18 cellular contexts compared by ENCODE assay signal in the genomic region with DNA sequence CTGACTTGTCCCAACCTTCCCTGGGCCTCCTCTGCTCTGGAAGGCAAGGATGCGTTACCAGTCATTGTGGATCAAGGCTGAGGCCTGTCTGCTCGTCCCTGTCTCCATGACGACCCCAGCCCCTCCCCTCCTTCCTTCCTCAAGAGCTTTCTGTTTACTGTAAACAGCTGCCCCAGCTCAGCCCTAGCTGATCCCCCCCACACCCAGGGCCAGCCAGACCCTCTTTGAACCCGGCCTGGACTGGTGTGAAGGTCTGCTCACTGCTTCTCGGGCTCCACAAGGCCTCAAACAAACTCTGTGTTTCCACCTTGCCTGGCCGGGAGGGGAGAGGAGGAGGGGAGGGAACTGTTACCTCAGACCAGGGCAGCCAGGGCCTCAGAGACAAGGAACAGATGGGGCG. TPM values are rescaled to one million over a fixed set of nuclear protein-coding genes. Genes with fewer than 3 reads are reported as not detected.
DNase-seq lines count a peak whose midpoint lies in the region; ATAC-seq, FAIRE-seq and TF ChIP-seq lines count a peak whose summit lies in the region.
"Had no signal": no experiment of that assay in that cellular context is flagged by ENCODE, and none has a peak within 500 bp of the region (broad histone marks: within the 10 kb centered on the region; RNA-seq: fewer than 3 reads in every experiment).

No MANE protein-coding gene starts in this region.

- no peak overlapping the region for H3K14ac ChIP-seq in IMR-90 (replicated peaks; ENCODE audit: low read depth, low read length)

- TF ChIP-seq RAD21 in IMR-90 (IDR thresholded peaks at IDR 0.05; ENCODE audit: low read length) (no peak), K562 (CRISPR knock-in tag; conservative IDR thresholded peaks at IDR 0.05 in 1 of 2, IDR thresholded peaks at IDR 0.05 in 1 of 2) (no peak)

- no peaks in the 10 kb centered on the region for H3K9me3 Mint-ChIP-seq in mesothelial cell of epicardium
- H3K9me3 Mint-ChIP-seq in activated T-helper 1 cell treated with anti-CD3 and anti-CD28 coated beads, Interleukin-12 subunit alpha, Interleukin-12 subunit beta, Interleukin-2, Interleukin-4 antibody, amounts not matched to agents 30 ng/mL and 10 ng/mL and 1 ng/mL, durations not matched to agents 14 hours and 24 hours and 36 hours = no peaks in the 10 kb centered on the region
- H3K9me3 Mint-ChIP-seq: activated CD4-positive, alpha-beta T cell treated with anti-CD3 and anti-CD28 coated beads, Interleukin-2, amount 10 ng/mL, durations not matched to agents 24 days and 14 days had no signal

- WGBS in IMR-90 (ENCODE audit: extremely low coverage in 2 of 2, insufficient read length in 1 of 2), 2 experiments = 70% methylated on average over 2 of the region's 7 CpGs; no CpG with 5 or more reads in 1 of the 2 experiments
- 51% methylated on average over 5 of the region's 7 CpGs for WGBS in K562 (ENCODE audit: insufficient coverage, low coverage, missing lambda C conversion rate)
- WGBS in adrenal gland, 4 donors = 51 to 68% (median 64%) methylated on average over 4 to 7 of the region's 7 CpGs

- CTCF ChIA-PET in IMR-90 (lab: Yijun Ruan, JAX) = no interaction called here
- CTCF ChIA-PET in K562 (lab: Yijun Ruan, JAX; ENCODE audit: low intra/inter-chr PET ratio) = no interaction called here

- no peak overlapping the region for H4K91ac ChIP-seq in IMR-90 (ENCODE audit: insufficient read depth, low read depth, low read length)

- no peak overlapping the region for H3K56ac ChIP-seq in IMR-90 (ENCODE audit: extremely low read depth, insufficient read depth, low read length)

- H3K79me1 ChIP-seq in IMR-90 (ENCODE audit: low read depth in 1 of 2, low read length in 2 of 2) = peaks cover 0 to 13% of the 10 kb centered on the region in 2 experiments; a peak in 2 of 4 replicates

- TF ChIP-seq EP300 in K562 (IDR thresholded peaks at IDR 0.05; ENCODE audit: low read length) = no peak

- H3K9me1 ChIP-seq in IMR-90 (ENCODE audit: insufficient read depth, low read length) = peaks cover 10% of the 10 kb centered on the region
- H3K9me1 ChIP-seq in K562 (ENCODE audit: control insufficient read depth, insufficient read depth, low read length) = no peaks in the 10 kb centered on the region

- H2AFZ ChIP-seq in IMR-90 (replicated peaks; ENCODE audit: low read length, poor library complexity) (no peak overlapping the region), K562 (ENCODE audit: low read depth, low read length) (no peak overlapping the region)
- H2AFZ ChIP-seq: PC-9 had no signal

- H3K18ac ChIP-seq in IMR-90 (ENCODE audit: low read depth, low read length) = no peak overlapping the region

- H3K9ac ChIP-seq in IMR-90 (ENCODE audit: low read depth, low read length) (no peak overlapping the region), K562 (ENCODE audit: insufficient read depth in 1 of 2, low read depth in 2 of 2, low read length in 2 of 2) (peak overlapping the region in 1 of 2 experiments; percentile 47; a peak in 2 of 4 replicates)

- no peak overlapping the region for H3K4me2 ChIP-seq in IMR-90 (ENCODE audit: low read depth, low read length)
- H3K4me2 ChIP-seq in K562 (ENCODE audit: insufficient read depth, low read length) = no peak overlapping the region
- H3K4me2 ChIP-seq: PC-9 had no signal

- no peak overlapping the region for H2BK20ac ChIP-seq in IMR-90 (ENCODE audit: low read depth, low read length)

- in situ Hi-C loops in IMR-90 (cut with MboI; ENCODE audit: low sequenced_read_pairs) = no loop called here
- in situ Hi-C loops in K562 (cut with MboI) = no loop called here

- H3K4me3 ChIP-seq in IMR-90 (ENCODE audit: insufficient read depth, low read depth, low read length) (no peak overlapping the region), K562 (no peak overlapping the region), adrenal gland (no peak overlapping the region)
- H3K4me3 ChIP-seq: PC-9 had no signal

- TF ChIP-seq CTCF in IMR-90 (conservative IDR thresholded peaks at IDR 0.05; ENCODE audit: low read depth, low read length) (no peak), K562 (IDR thresholded peaks at IDR 0.05 in 2 of 3, conservative IDR thresholded peaks at IDR 0.05 in 1 of 3; ENCODE audit: insufficient read depth in 2 of 3, low read depth in 1 of 3, low read length in 3 of 3) (no peak), mesothelial cell of epicardium (IDR thresholded peaks at IDR 0.05; ENCODE audit: unreplicated experiment) (no peak), adrenal gland (IDR thresholded peaks at IDR 0.05) (no peak)

- H2BK120ac ChIP-seq in IMR-90 (ENCODE audit: low read depth, low read length) = no peak overlapping the region

- no peaks in the 10 kb centered on the region for H3K27me3 ChIP-seq in IMR-90 (ENCODE audit: control insufficient read depth, insufficient read depth, low read length)
- no peaks in the 10 kb centered on the region for H3K27me3 ChIP-seq in K562 (ENCODE audit: control insufficient read depth in 2 of 2, insufficient read depth in 2 of 2, low read length in 2 of 2)
- H3K27me3 ChIP-seq in adrenal gland = no peaks in the 10 kb centered on the region

- no peaks in the 10 kb centered on the region for H4K20me1 ChIP-seq in IMR-90 (ENCODE audit: insufficient read depth, low read length)
- H4K20me1 ChIP-seq in K562 (replicated peaks; ENCODE audit: control insufficient read depth, insufficient read depth, low read length) = no peaks in the 10 kb centered on the region

- H2AK9ac ChIP-seq in IMR-90 (replicated peaks; ENCODE audit: low read depth, low read length, poor library complexity) = no peak overlapping the region

- no peak overlapping the region for H4K5ac ChIP-seq in IMR-90 (ENCODE audit: low read depth, low read length)

- no TSS peak for BruUV-seq in IMR-90 (replicated peaks; lab: Mats Ljungman, UMichigan)
- no TSS peak for BruUV-seq in K562 (replicated peaks; lab: Mats Ljungman, UMichigan)

- H2AK5ac ChIP-seq in IMR-90 (ENCODE audit: low read depth, low read length) = peak overlapping the region; percentile 51; the same call in 1 of the 2 replicates

- no peaks in the 10 kb centered on the region for H3K27me3 Mint-ChIP-seq in mesothelial cell of epicardium (ENCODE audit: low read depth)
- no peaks in the 10 kb centered on the region for H3K27me3 Mint-ChIP-seq in activated T-helper 1 cell treated with anti-CD3 and anti-CD28 coated beads, Interleukin-12 subunit alpha, Interleukin-12 subunit beta, Interleukin-2, Interleukin-4 antibody, amounts not matched to agents 30 ng/mL and 10 ng/mL and 1 ng/mL, durations not matched to agents 14 hours and 24 hours and 36 hours (ENCODE audit: insufficient read depth)
- H3K27me3 Mint-ChIP-seq: activated CD4-positive, alpha-beta T cell treated with anti-CD3 and anti-CD28 coated beads, Interleukin-2, amount 10 ng/mL, durations not matched to agents 24 days and 14 days had no signal

- H3K9me3 ChIP-seq in IMR-90 (ENCODE audit: control insufficient read depth, insufficient read depth, low read length) (no peaks in the 10 kb centered on the region), K562 (replicated peaks; ENCODE audit: control insufficient read depth, insufficient read depth, low read depth, low read length) (no peaks in the 10 kb centered on the region), adrenal gland (replicated peaks in 1 of 3) (no peaks in the 10 kb centered on the region)

- H2BK15ac ChIP-seq in IMR-90 (ENCODE audit: low read depth, low read length) = no peak overlapping the region

- intact Hi-C loops in IMR-90 (cut with micrococcal nuclease) = no loop called here
- intact Hi-C loops in K562 (cut with micrococcal nuclease) = no loop called here
- intact Hi-C loops in activated T-helper 1 cell treated with anti-CD3 and anti-CD28 coated beads, Interleukin-12 subunit alpha, Interleukin-12 subunit beta, Interleukin-2, Interleukin-4 antibody, amounts not matched to agents 30 ng/mL and 10 ng/mL and 1 ng/mL, durations not matched to agents 14 hours and 24 hours and 36 hours (cut with micrococcal nuclease) = no loop called here
- intact Hi-C loops in adrenal gland (cut with DNase I) = no loop called here

- 0 out of 4 replicates have a peak overlapping the region, but pooled peaks of 1 of the 2 experiments have one; percentile 7 for H4K8ac ChIP-seq in IMR-90 (ENCODE audit: low read depth in 2 of 2, low read length in 2 of 2)

- H3K4me1 ChIP-seq in IMR-90 (ENCODE audit: control insufficient read depth, insufficient read depth, low read length) = peaks cover 13% of the 10 kb centered on the region
- peaks cover 11 to 34% of the 10 kb centered on the region in 2 experiments; a peak in 4 of 5 replicates for H3K4me1 ChIP-seq in K562 (replicated peaks in 1 of 2; ENCODE audit: control insufficient read depth in 2 of 2, insufficient read depth in 2 of 2, low read length in 2 of 2)
- H3K4me1 ChIP-seq in adrenal gland (replicated peaks in 1 of 2) = peaks cover 18 to 31% of the 10 kb centered on the region in 2 donors

- H2BK5ac ChIP-seq in IMR-90 (ENCODE audit: low read depth, low read length, poor library complexity, severe bottlenecking) = no peak overlapping the region

- POLR2A ChIA-PET in IMR-90 (lab: Charles Lee; ENCODE audit: unreplicated experiment) = no interaction called here
- POLR2A ChIA-PET in K562 (lab: Yijun Ruan, JAX) = interaction anchor here (1.8 kb wide), 1 partner anchor 18 kb away, joined by 6 read pairs; a partner anchor contains a TSS

- no peak overlapping the region for H3K4ac ChIP-seq in IMR-90 (ENCODE audit: low read depth, low read length)

- dilution Hi-C loops in IMR-90 (cut with HindIII; ENCODE audit: low sequenced_read_pairs, unreplicated experiment) = no loop called here

- H3K4me1 Mint-ChIP-seq in mesothelial cell of epicardium = peaks cover 19% of the 10 kb centered on the region
- H3K4me1 Mint-ChIP-seq in activated T-helper 1 cell treated with anti-CD3 and anti-CD28 coated beads, Interleukin-12 subunit alpha, Interleukin-12 subunit beta, Interleukin-2, Interleukin-4 antibody, amounts not matched to agents 30 ng/mL and 10 ng/mL and 1 ng/mL, durations not matched to agents 14 hours and 24 hours and 36 hours (ENCODE audit: low read depth) = peaks cover 5% of the 10 kb centered on the region

- H3K36me3 ChIP-seq in IMR-90 (ENCODE audit: control insufficient read depth, insufficient read depth, low read length) (no peaks in the 10 kb centered on the region), K562 (ENCODE audit: control insufficient read depth, insufficient read depth, low read length) (no peaks in the 10 kb centered on the region), adrenal gland (replicated peaks in 1 of 2) (no peaks in the 10 kb centered on the region)

- DNase-seq in DMS 273 (lab: John Stamatoyannopoulos, UW; ENCODE audit: unreplicated experiment) = peak; percentile 74
- no peak for DNase-seq in DMS 273 treated with DMSO at 0.1 percent for 48 hours (lab: John Stamatoyannopoulos, UW)
- DNase-seq in IMR-90 = no peak
- no peak for DNase-seq in K562 (ENCODE audit: extremely low read depth in 1 of 4, low spot score in 3 of 4)
- DNase-seq in mesothelial cell of epicardium (ENCODE audit: low spot score in 2 of 2, unreplicated experiment in 2 of 2) = no peak
- no peak for DNase-seq in activated T-helper 1 cell treated with anti-CD3 and anti-CD28 coated beads, Interleukin-12 subunit alpha, Interleukin-12 subunit beta, Interleukin-2, Interleukin-4 antibody, amounts not matched to agents 30 ng/mL and 10 ng/mL and 1 ng/mL, durations not matched to agents 14 hours and 24 hours and 36 hours (ENCODE audit: low spot score)
- DNase-seq in adrenal gland = no peak
- DNase-seq: activated CD4-positive, alpha-beta T cell treated with anti-CD3 and anti-CD28 coated beads, Interleukin-2, amount 10 ng/mL, durations not matched to agents 24 days and 14 days; aorta; dermis blood vessel endothelial cell; mammary epithelial cell; PC-9; small intestine; T-helper 1 cell had no signal

- no peaks in the 10 kb centered on the region for H3K36me3 Mint-ChIP-seq in mesothelial cell of epicardium
- no peaks in the 10 kb centered on the region for H3K36me3 Mint-ChIP-seq in activated T-helper 1 cell treated with anti-CD3 and anti-CD28 coated beads, Interleukin-12 subunit alpha, Interleukin-12 subunit beta, Interleukin-2, Interleukin-4 antibody, amounts not matched to agents 30 ng/mL and 10 ng/mL and 1 ng/mL, durations not matched to agents 14 hours and 24 hours and 36 hours (ENCODE audit: low read depth)

- no peak for FAIRE-seq in K562 (lab: Jason Lieb, UNC)
- FAIRE-seq: G401.6, small intestine had no signal

- no peak overlapping the region; the same call in 1 of the 2 replicates for H3K23ac ChIP-seq in IMR-90 (ENCODE audit: low read depth, low read length)

- no peak overlapping the region for H3K4me3 Mint-ChIP-seq in mesothelial cell of epicardium
- H3K4me3 Mint-ChIP-seq in activated T-helper 1 cell treated with anti-CD3 and anti-CD28 coated beads, Interleukin-12 subunit alpha, Interleukin-12 subunit beta, Interleukin-2, Interleukin-4 antibody, amounts not matched to agents 30 ng/mL and 10 ng/mL and 1 ng/mL, durations not matched to agents 14 hours and 24 hours and 36 hours = no peak overlapping the region
- H3K4me3 Mint-ChIP-seq: activated CD4-positive, alpha-beta T cell treated with anti-CD3 and anti-CD28 coated beads, Interleukin-2, amount 10 ng/mL, durations not matched to agents 24 days and 14 days had no signal

- no peak for ATAC-seq in IMR-90 (ENCODE audit: low read depth)
- ATAC-seq in K562 = no peak
- ATAC-seq in HG02852 (IDR thresholded peaks at IDR 0.05; ENCODE audit: unreplicated experiment) = no peak

- TF ChIP-seq POLR2A in IMR-90 (IDR thresholded peaks at IDR 0.05; ENCODE audit: low read depth, low read length) (no peak), K562 (conservative IDR thresholded peaks at IDR 0.05) (no peak), adrenal gland (IDR thresholded peaks at IDR 0.05) (no peak)

- H3K27ac Mint-ChIP-seq in mesothelial cell of epicardium = peak overlapping the region; percentile 59
- H3K27ac Mint-ChIP-seq in activated T-helper 1 cell treated with anti-CD3 and anti-CD28 coated beads, Interleukin-12 subunit alpha, Interleukin-12 subunit beta, Interleukin-2, Interleukin-4 antibody, amounts not matched to agents 30 ng/mL and 10 ng/mL and 1 ng/mL, durations not matched to agents 14 hours and 24 hours and 36 hours = no peak overlapping the region
- H3K27ac Mint-ChIP-seq: activated CD4-positive, alpha-beta T cell treated with anti-CD3 and anti-CD28 coated beads, Interleukin-2, amount 10 ng/mL, durations not matched to agents 24 days and 14 days had no signal

- H3K79me2 ChIP-seq in K562 (ENCODE audit: control insufficient read depth, insufficient read depth, low read length) = no peaks in the 10 kb centered on the region

- H3K27ac ChIP-seq in IMR-90 (ENCODE audit: insufficient read depth, low read length) = no peak overlapping the region
- no peak overlapping the region for H3K27ac ChIP-seq in K562 (ENCODE audit: extremely low read depth, low read depth, low read length)
- no peak overlapping the region for H3K27ac ChIP-seq in adrenal gland
- H3K27ac ChIP-seq: 22Rv1, PC-9 had no signal

RNA-seq across cellular contexts. Expression of a gene that starts 16.9 kb away (rescaled TPM):
- total RNA-seq in IMR-90 (2012; rRNA removed) (30.0 and 32.3 TPM in 2 replicates), K562 (2014; rRNA removed) (17.3 and 20.0 TPM in 2 replicates), K562 (2014; rRNA removed; fragmentation: Illumina TruSeq; extraction: Trizol) (4.3 and 5.3 TPM in 2 replicates), K562 (2015; rRNA removed; fragmentation: Illumina TruSeq; extraction: Trizol) (14.6 and 14.7 TPM in 2 replicates), K562 (2021) (19.9 and 20.8 TPM in 2 replicates), mesothelial cell of epicardium (30.1 to 31.2 TPM (median 30.5 TPM) in 3 replicates), adrenal gland (10 to 100 TPM; 22.4 to 43.4 (median 35.0) TPM)
- polyA plus RNA-seq in IMR-90 (2012; rRNA removed) (19.3 and 20.8 TPM in 2 replicates), K562 (2011; rRNA removed) (5.9 and 9.0 TPM in 2 replicates), K562 (2014; fragmentation: Illumina TruSeq; extraction: Trizol) (9.5 and 11.8 TPM in 2 replicates), K562 (2014; fragmentation: Nextera tagmentation; extraction: Ambion mirVana) (under 1 TPM; 0.73 to 0.88 TPM), K562 (2014; rRNA removed) (8.5 and 9.9 TPM in 2 replicates), adrenal gland (10 to 100 TPM in 1 of 3 donors, 1 to 10 TPM in 2; 8.9 to 16.0 (median 10.0) TPM)
- 15.0 and 19.5 TPM in 2 replicates for polyA plus RNA-seq in IMR-90 (2012; cell fraction: cytosol; rRNA removed)
- polyA plus RNA-seq in IMR-90 (2012; cell fraction: nucleus; rRNA removed; ENCODE audit: low replicate concordance) = 15.5 and 29.3 TPM in 2 replicates
- total RNA-seq in K562 (2011; cell fraction: chromatin; rRNA removed; ENCODE audit: low replicate concordance) = 9.0 and 33.9 TPM in 2 replicates
- 25.9 and 30.9 TPM in 2 replicates for total RNA-seq in K562 (2011; cell fraction: nucleolus; rRNA removed)
- total RNA-seq in K562 (2011; cell fraction: nucleoplasm; rRNA removed) = 9.9 and 14.4 TPM in 2 replicates
- polyA plus RNA-seq in K562 (2011; cell fraction: cytosol; rRNA removed) = 8.9 and 18.1 TPM in 2 replicates
- polyA plus RNA-seq in K562 (2011; cell fraction: nucleus; rRNA removed) = 9.1 and 13.6 TPM in 2 replicates
- 14.0 and 19.3 TPM in 2 replicates for polyA plus RNA-seq in K562 (2012)
- 15.1 and 21.7 TPM in 2 replicates for polyA minus RNA-seq in K562 (2011; rRNA and poly(A)+ RNA removed)
- 17.4 and 23.2 TPM in 2 replicates for polyA minus RNA-seq in K562 (2011; cell fraction: cytosol; rRNA and poly(A)+ RNA removed)
- polyA minus RNA-seq in K562 (2011; cell fraction: nucleus; rRNA and poly(A)+ RNA removed) = 7.5 and 10.6 TPM in 2 replicates
- total RNA-seq in activated T-helper 1 cell treated with anti-CD3 and anti-CD28 coated beads, Interleukin-12 subunit alpha, Interleukin-12 subunit beta, Interleukin-2, Interleukin-4 antibody, amounts not matched to agents 30 ng/mL and 10 ng/mL and 1 ng/mL, durations not matched to agents 14 hours and 24 hours and 36 hours = 15.0 and 16.7 TPM in 2 replicates

RNA-seq across cellular contexts. Expression of a gene that starts 18.0 kb away (rescaled TPM):
- total RNA-seq in IMR-90 (2012; rRNA removed) (1.7 and 1.8 TPM in 2 replicates), K562 (2014; rRNA removed) (0.59 and 0.78 TPM in 2 replicates), K562 (2014; rRNA removed; fragmentation: Illumina TruSeq; extraction: Trizol) (0.26 and 0.40 TPM in 2 replicates), K562 (2015; rRNA removed; fragmentation: Illumina TruSeq; extraction: Trizol) (0.43 and 0.60 TPM in 2 replicates), K562 (2021) (1.1 and 1.3 TPM in 2 replicates), mesothelial cell of epicardium (0.20 to 0.31 TPM (median 0.24 TPM) in 3 replicates), adrenal gland (10 to 100 TPM in 2 of 8 donors, 1 to 10 TPM in 6; 1.9 to 15.9 (median 5.6) TPM)
- polyA plus RNA-seq in IMR-90 (2012; rRNA removed) (3.4 and 3.6 TPM in 2 replicates), K562 (2011; rRNA removed) (0.40 and 0.77 TPM in 2 replicates), K562 (2014; fragmentation: Illumina TruSeq; extraction: Trizol) (0.42 and 0.62 TPM in 2 replicates), K562 (2014; fragmentation: Nextera tagmentation; extraction: Ambion mirVana) (under 1 TPM in 1 of 2 experiments, not detected in 1; 0.04 TPM), K562 (2014; rRNA removed) (0.30 and 0.89 TPM in 2 replicates), adrenal gland (1 to 10 TPM in 2 of 3 donors, under 1 TPM in 1; 0.66 to 3.9 (median 3.6) TPM)
- polyA plus RNA-seq in IMR-90 (2012; cell fraction: cytosol; rRNA removed) = 2.3 and 2.9 TPM in 2 replicates
- 2.4 and 5.1 TPM in 2 replicates for polyA plus RNA-seq in IMR-90 (2012; cell fraction: nucleus; rRNA removed; ENCODE audit: low replicate concordance)
- 3.0 and 5.4 TPM in 2 replicates for total RNA-seq in K562 (2011; cell fraction: chromatin; rRNA removed; ENCODE audit: low replicate concordance)
- 5.5 and 6.0 TPM in 2 replicates for total RNA-seq in K562 (2011; cell fraction: nucleolus; rRNA removed)
- 2.8 and 3.7 TPM in 2 replicates for total RNA-seq in K562 (2011; cell fraction: nucleoplasm; rRNA removed)
- 0.46 and 0.75 TPM in 2 replicates for polyA plus RNA-seq in K562 (2011; cell fraction: cytosol; rRNA removed)
- polyA plus RNA-seq in K562 (2011; cell fraction: nucleus; rRNA removed) = 2.3 and 2.4 TPM in 2 replicates
- 0.30 and 0.60 TPM in 2 replicates for polyA plus RNA-seq in K562 (2012)
- 0.53 and 0.54 TPM in 2 replicates for polyA minus RNA-seq in K562 (2011; rRNA and poly(A)+ RNA removed)
- 0.57 and 0.64 TPM in 2 replicates for polyA minus RNA-seq in K562 (2011; cell fraction: cytosol; rRNA and poly(A)+ RNA removed)
- 2.0 and 3.0 TPM in 2 replicates for polyA minus RNA-seq in K562 (2011; cell fraction: nucleus; rRNA and poly(A)+ RNA removed)
- 0.29 and 0.36 TPM in 2 replicates for total RNA-seq in activated T-helper 1 cell treated with anti-CD3 and anti-CD28 coated beads, Interleukin-12 subunit alpha, Interleukin-12 subunit beta, Interleukin-2, Interleukin-4 antibody, amounts not matched to agents 30 ng/mL and 10 ng/mL and 1 ng/mL, durations not matched to agents 14 hours and 24 hours and 36 hours
- total RNA-seq: activated CD4-positive, alpha-beta T cell treated with anti-CD3 and anti-CD28 coated beads, Interleukin-2, amount 10 ng/mL, durations not matched to agents 24 days and 14 days had no signal
- polyA plus RNA-seq: mammary epithelial cell had no signal

RNA-seq across cellular contexts. Expression of a gene that starts 37.1 kb away (rescaled TPM):
- total RNA-seq in IMR-90 (2012; rRNA removed) (not detected in 2 replicates), K562 (2014; rRNA removed) (2.0 and 2.2 TPM in 2 replicates), K562 (2014; rRNA removed; fragmentation: Illumina TruSeq; extraction: Trizol) (0.73 and 1.1 TPM in 2 replicates), K562 (2015; rRNA removed; fragmentation: Illumina TruSeq; extraction: Trizol) (0.45 and 0.72 TPM in 2 replicates), K562 (2021) (1.9 and 2.0 TPM in 2 replicates), mesothelial cell of epicardium (3.4 to 4.4 TPM (median 3.4 TPM) in 3 replicates), adrenal gland (under 1 TPM in 2 of 8 donors, not detected in 6; 0.11 to 0.34 TPM)
- polyA plus RNA-seq in IMR-90 (2012; rRNA removed) (0.07 and 0.10 TPM in 2 replicates), K562 (2011; rRNA removed) (1.1 and 1.2 TPM in 2 replicates), K562 (2014; fragmentation: Illumina TruSeq; extraction: Trizol) (1.1 TPM in 2 replicates), K562 (2014; fragmentation: Nextera tagmentation; extraction: Ambion mirVana) (under 1 TPM; 0.08 to 0.18 TPM), K562 (2014; rRNA removed) (1.4 and 2.6 TPM in 2 replicates), adrenal gland (under 1 TPM in 2 of 3 donors, not detected in 1; 0.13 to 0.16 TPM)
- 0.05 TPM in 1 of 2 replicates, not detected in the other for polyA plus RNA-seq in IMR-90 (2012; cell fraction: cytosol; rRNA removed)
- polyA plus RNA-seq in IMR-90 (2012; cell fraction: nucleus; rRNA removed; ENCODE audit: low replicate concordance) = 0.48 and 0.57 TPM in 2 replicates
- 1.1 and 1.9 TPM in 2 replicates for total RNA-seq in K562 (2011; cell fraction: chromatin; rRNA removed; ENCODE audit: low replicate concordance)
- 1.8 TPM in 2 replicates for total RNA-seq in K562 (2011; cell fraction: nucleolus; rRNA removed)
- total RNA-seq in K562 (2011; cell fraction: nucleoplasm; rRNA removed) = 1.0 and 1.1 TPM in 2 replicates
- 1.3 and 2.4 TPM in 2 replicates for polyA plus RNA-seq in K562 (2011; cell fraction: cytosol; rRNA removed)
- polyA plus RNA-seq in K562 (2011; cell fraction: nucleus; rRNA removed) = 1.0 and 1.1 TPM in 2 replicates
- 0.51 and 1.3 TPM in 2 replicates for polyA plus RNA-seq in K562 (2012)
- 0.77 and 1.3 TPM in 2 replicates for polyA minus RNA-seq in K562 (2011; rRNA and poly(A)+ RNA removed)
- 1.4 TPM in 1 of 2 replicates, not detected in the other for polyA minus RNA-seq in K562 (2011; cell fraction: cytosol; rRNA and poly(A)+ RNA removed)
- 1.1 and 1.3 TPM in 2 replicates for polyA minus RNA-seq in K562 (2011; cell fraction: nucleus; rRNA and poly(A)+ RNA removed)
- total RNA-seq in activated T-helper 1 cell treated with anti-CD3 and anti-CD28 coated beads, Interleukin-12 subunit alpha, Interleukin-12 subunit beta, Interleukin-2, Interleukin-4 antibody, amounts not matched to agents 30 ng/mL and 10 ng/mL and 1 ng/mL, durations not matched to agents 14 hours and 24 hours and 36 hours = 1.3 and 1.6 TPM in 2 replicates
- total RNA-seq: omental fat pad had no signal

RNA-seq across cellular contexts. Expression of a gene that starts 42.1 kb away (rescaled TPM):
- total RNA-seq in IMR-90 (2012; rRNA removed) (41.9 and 51.3 TPM in 2 replicates), K562 (2014; rRNA removed) (33.2 and 36.8 TPM in 2 replicates), K562 (2014; rRNA removed; fragmentation: Illumina TruSeq; extraction: Trizol) (6.3 and 7.5 TPM in 2 replicates), K562 (2015; rRNA removed; fragmentation: Illumina TruSeq; extraction: Trizol) (0.19 and 0.47 TPM in 2 replicates), K562 (2021) (29.6 and 33.3 TPM in 2 replicates), mesothelial cell of epicardium (2.7 to 3.2 TPM (median 3.1 TPM) in 3 replicates), adrenal gland (1 to 10 TPM in 4 of 8 donors, under 1 TPM in 3, not detected in 1; 0.24 to 2.4 (median 1.1) TPM)
- polyA plus RNA-seq in IMR-90 (2012; rRNA removed) (72.5 and 77.8 TPM in 2 replicates), K562 (2011; rRNA removed) (7.1 and 16.0 TPM in 2 replicates), K562 (2014; fragmentation: Illumina TruSeq; extraction: Trizol) (15.1 and 32.3 TPM in 2 replicates), K562 (2014; fragmentation: Nextera tagmentation; extraction: Ambion mirVana) (1 to 10 TPM; 2.5 to 4.4 TPM), K562 (2014; rRNA removed) (33.6 and 39.0 TPM in 2 replicates), adrenal gland (1 to 10 TPM in 2 of 3 donors, under 1 TPM in 1; 0.55 to 1.3 (median 1.3) TPM)
- polyA plus RNA-seq in IMR-90 (2012; cell fraction: cytosol; rRNA removed) = 40.3 and 108 TPM in 2 replicates
- polyA plus RNA-seq in IMR-90 (2012; cell fraction: nucleus; rRNA removed; ENCODE audit: low replicate concordance) = 31.6 and 74.8 TPM in 2 replicates
- total RNA-seq in K562 (2011; cell fraction: chromatin; rRNA removed; ENCODE audit: low replicate concordance) = 6.0 and 19.1 TPM in 2 replicates
- 22.9 and 29.7 TPM in 2 replicates for total RNA-seq in K562 (2011; cell fraction: nucleolus; rRNA removed)
- 12.4 and 15.8 TPM in 2 replicates for total RNA-seq in K562 (2011; cell fraction: nucleoplasm; rRNA removed)
- 20.6 and 22.9 TPM in 2 replicates for polyA plus RNA-seq in K562 (2011; cell fraction: cytosol; rRNA removed)
- polyA plus RNA-seq in K562 (2011; cell fraction: nucleus; rRNA removed) = 10.7 and 11.2 TPM in 2 replicates
- polyA plus RNA-seq in K562 (2012) = 2.9 and 41.9 TPM in 2 replicates
- 3.5 and 5.5 TPM in 2 replicates for polyA minus RNA-seq in K562 (2011; rRNA and poly(A)+ RNA removed)
- polyA minus RNA-seq in K562 (2011; cell fraction: cytosol; rRNA and poly(A)+ RNA removed) = 4.1 and 13.5 TPM in 2 replicates
- 5.0 and 7.7 TPM in 2 replicates for polyA minus RNA-seq in K562 (2011; cell fraction: nucleus; rRNA and poly(A)+ RNA removed)
- total RNA-seq in activated T-helper 1 cell treated with anti-CD3 and anti-CD28 coated beads, Interleukin-12 subunit alpha, Interleukin-12 subunit beta, Interleukin-2, Interleukin-4 antibody, amounts not matched to agents 30 ng/mL and 10 ng/mL and 1 ng/mL, durations not matched to agents 14 hours and 24 hours and 36 hours = 11.7 and 12.4 TPM in 2 replicates
